ENCODE assay signal across 23 cellular contexts in genomic region chrX:16075087-16075486, GRCh38. TPM values are rescaled to one million over a fixed set of nuclear protein-coding genes. Genes with fewer than 3 reads are reported as not detected.
"Had no signal": no experiment of that assay in that cellular context is flagged by ENCODE, and none has a peak within 500 bp of the region (broad histone marks: within the 10 kb centered on the region; RNA-seq: fewer than 3 reads in every experiment).

No MANE protein-coding gene starts in this region.

- DNase-seq: activated CD4-positive, alpha-beta T cell treated with anti-CD3 and anti-CD28 coated beads, Interleukin-2, amount 10 ng/mL, durations not matched to agents 7 days and 5 days; activated T-cell treated with anti-CD3 and anti-CD28 coated beads, Interleukin-2, amount 50 U/mL, for 1 hour; adrenal gland; colonic mucosa; dorsolateral prefrontal cortex; effector memory CD8-positive, alpha-beta T cell; foreskin melanocyte; left ventricle myocardium superior; mammary epithelial cell; pancreas; right cardiac atrium; stimulated activated CD4-positive, alpha-beta T cell treated with anti-CD3 and anti-CD28 coated beads, Interleukin-1b, Interleukin-23, amount 100 ng/mL, for 48 hours; stimulated activated naive CD8-positive, alpha-beta T cell treated with anti-CD3 and anti-CD28 coated beads, Interleukin-15, amount 100 ng/mL, for 72 hours had no signal

- H3K9me3 ChIP-seq: adrenal gland, ascending aorta, colonic mucosa, pancreas, suprapubic skin, tibial nerve had no signal

- H3K4me3 ChIP-seq: adrenal gland, ascending aorta, colonic mucosa, dorsolateral prefrontal cortex, pancreas, skin epidermis, suprapubic skin, tibial nerve had no signal

- H3K4me1 ChIP-seq: adrenal gland, ascending aorta, colonic mucosa, pancreas, suprapubic skin, tibial nerve had no signal

- ATAC-seq: activated CD4-positive, CD25-positive, alpha-beta regulatory T cell treated with anti-CD3 and anti-CD28 coated beads, Interleukin-2, amount 50 U/mL, for 24 hours; effector memory CD8-positive, alpha-beta T cell; esophagus mucosa; left ventricle myocardium superior; natural killer cell treated with Interleukin-12 subunit alpha and Interleukin-12 subunit beta and Interleukin-15 and Interleukin-18, amount 100 ng/mL, for 72 hours; pancreas; right cardiac atrium; stimulated activated effector memory CD8-positive, alpha-beta T cell treated with anti-CD3 and anti-CD28 coated beads, Interleukin-12 subunit alpha, Interleukin-12 subunit beta, amount 100 ng/mL, for 72 hours; stimulated activated naive CD8-positive, alpha-beta T cell treated with anti-CD3 and anti-CD28 coated beads, Interleukin-15, amount 100 ng/mL, for 72 hours had no signal

- H3K27ac ChIP-seq: adrenal gland, ascending aorta, colonic mucosa, dorsolateral prefrontal cortex, pancreas, skin epidermis, suprapubic skin, tibial nerve, VCaP had no signal

- H3K27me3 ChIP-seq: adrenal gland, ascending aorta, colonic mucosa, pancreas, suprapubic skin, tibial nerve had no signal

- H3K36me3 ChIP-seq: adrenal gland, ascending aorta, colonic mucosa, pancreas, suprapubic skin, tibial nerve had no signal

RNA-seq across cellular contexts. Expression of gene GRPR, which starts 48.3 kb away (rescaled TPM):
- total RNA-seq: colonic mucosa, endothelial cell of umbilical vein, esophagus mucosa, suprapubic skin, tibial nerve had no signal
- polyA plus RNA-seq: right cardiac atrium had no signal
